Comparison of ENCODE assay signal across 8 cellular contexts in genomic region chr9:14321517-14322125, GRCh38. TPM values are rescaled to one million over a fixed set of nuclear protein-coding genes. Genes with fewer than 3 reads are reported as not detected.
DNase-seq lines count a peak whose midpoint lies in the region; ATAC-seq, FAIRE-seq and TF ChIP-seq lines count a peak whose summit lies in the region.

No MANE protein-coding gene starts in this region.

- CTCF ChIA-PET in activated naive CD4-positive, alpha-beta T cell treated with anti-CD3 and anti-CD28 coated beads, Interleukin-2, amount 10 ng/mL, durations not matched to agents 7 days and 5 days (lab: Charles Lee): interaction anchor here (0.7 kb wide), 1 partner anchor 30 kb away, joined by 3 read pairs; no protein-coding TSS in a partner anchor

- no peaks in the 10 kb centered on the region for H3K9me3 ChIP-seq in kidney (ENCODE audit: control insufficient read depth in 1 of 2, low read length in 2 of 2)
- no peaks in the 10 kb centered on the region for H3K9me3 ChIP-seq in thyroid gland

- TF ChIP-seq CTCF in kidney (IDR thresholded peaks at IDR 0.05; ENCODE audit: borderline replicate concordance, extremely low read depth, insufficient read depth): no peak
- TF ChIP-seq CTCF in thyroid gland (IDR thresholded peaks at IDR 0.05): no peak

- peak overlapping the region; percentile 46 to 52 for H3K9ac ChIP-seq in kidney (ENCODE audit: low read length in 2 of 2)

- H3K36me3 ChIP-seq in kidney (ENCODE audit: control insufficient read depth in 1 of 2, insufficient read depth in 2 of 2, low read length in 2 of 2) (no peaks in the 10 kb centered on the region), thyroid gland (no peaks in the 10 kb centered on the region)

- H3K9me3 Mint-ChIP-seq in activated naive CD4-positive, alpha-beta T cell treated with anti-CD3 and anti-CD28 coated beads, Interleukin-2, amount 10 ng/mL, durations not matched to agents 7 days and 5 days: no peaks in the 10 kb centered on the region
- H3K9me3 Mint-ChIP-seq in activated T-helper 2 cell treated with anti-CD3 and anti-CD28 coated beads, Interferon-gamma antibody, Interleukin-2, Interleukin-4, amounts not matched to agents 10 μg/mL and 5 μg/mL and 100 μg/mL, durations not matched to agents 14 hours and 24 hours and 36 hours: no peaks in the 10 kb centered on the region

- no peaks in the 10 kb centered on the region for H3K27me3 ChIP-seq in thyroid gland

- no peak for ATAC-seq in HG03565 (IDR thresholded peaks at IDR 0.05; ENCODE audit: unreplicated experiment)

- H3K4me3 Mint-ChIP-seq in activated naive CD4-positive, alpha-beta T cell treated with anti-CD3 and anti-CD28 coated beads, Interleukin-2, amount 10 ng/mL, durations not matched to agents 7 days and 5 days: peak overlapping the region; percentile 77
- peak overlapping the region; percentile 75 for H3K4me3 Mint-ChIP-seq in activated T-helper 2 cell treated with anti-CD3 and anti-CD28 coated beads, Interferon-gamma antibody, Interleukin-2, Interleukin-4, amounts not matched to agents 10 μg/mL and 5 μg/mL and 100 μg/mL, durations not matched to agents 14 hours and 24 hours and 36 hours (ENCODE audit: low read depth)

- H3K4me1 ChIP-seq in kidney (ENCODE audit: control insufficient read depth in 1 of 2, insufficient read depth in 1 of 2, low read depth in 1 of 2, low read length in 2 of 2): peaks cover 11 to 19% of the 10 kb centered on the region in 2 donors
- H3K4me1 ChIP-seq in thyroid gland: peaks cover 18 to 33% of the 10 kb centered on the region in 2 donors

- FAIRE-seq in kidney (lab: Jason Lieb, UNC): no peak

- H3K27me3 Mint-ChIP-seq in activated naive CD4-positive, alpha-beta T cell treated with anti-CD3 and anti-CD28 coated beads, Interleukin-2, amount 10 ng/mL, durations not matched to agents 7 days and 5 days: peaks cover 55% of the 10 kb centered on the region
- H3K27me3 Mint-ChIP-seq in activated T-helper 2 cell treated with anti-CD3 and anti-CD28 coated beads, Interferon-gamma antibody, Interleukin-2, Interleukin-4, amounts not matched to agents 10 μg/mL and 5 μg/mL and 100 μg/mL, durations not matched to agents 14 hours and 24 hours and 36 hours (ENCODE audit: low read depth): peaks cover 68% of the 10 kb centered on the region

- DNase-seq in activated naive CD4-positive, alpha-beta T cell treated with anti-CD3 and anti-CD28 coated beads, Interleukin-2, amount 10 ng/mL, durations not matched to agents 7 days and 5 days: no peak
- DNase-seq in activated naive CD4-positive, alpha-beta T cell (lab: John Stamatoyannopoulos, UW): no peak
- DNase-seq in activated T-helper 2 cell treated with anti-CD3 and anti-CD28 coated beads, Interferon-gamma antibody, Interleukin-2, Interleukin-4, amounts not matched to agents 10 μg/mL and 5 μg/mL and 100 μg/mL, durations not matched to agents 14 hours and 24 hours and 36 hours (ENCODE audit: low spot score): no peak
- DNase-seq in kidney (no peak), thyroid gland (no peak), HPDE6-E6E7 (ENCODE audit: extremely low spot score) (no peak), GM19238 (ENCODE audit: insufficient read length, low spot score) (no peak)

- no peak for TF ChIP-seq POLR2A in thyroid gland (IDR thresholded peaks at IDR 0.05)

- H3K4me3 ChIP-seq in kidney (ENCODE audit: low read length in 2 of 2) (peak overlapping the region; percentile 72 to 80), thyroid gland (replicated peaks in 1 of 3) (peak overlapping the region in 2 of 3 donors; percentile 67 to 72)

- peaks cover 18% of the 10 kb centered on the region for H3K4me1 Mint-ChIP-seq in activated naive CD4-positive, alpha-beta T cell treated with anti-CD3 and anti-CD28 coated beads, Interleukin-2, amount 10 ng/mL, durations not matched to agents 7 days and 5 days
- H3K4me1 Mint-ChIP-seq in activated T-helper 2 cell treated with anti-CD3 and anti-CD28 coated beads, Interferon-gamma antibody, Interleukin-2, Interleukin-4, amounts not matched to agents 10 μg/mL and 5 μg/mL and 100 μg/mL, durations not matched to agents 14 hours and 24 hours and 36 hours (ENCODE audit: low read depth): peaks cover 22% of the 10 kb centered on the region

- no peaks in the 10 kb centered on the region for H3K36me3 Mint-ChIP-seq in activated naive CD4-positive, alpha-beta T cell treated with anti-CD3 and anti-CD28 coated beads, Interleukin-2, amount 10 ng/mL, durations not matched to agents 7 days and 5 days
- H3K36me3 Mint-ChIP-seq in activated T-helper 2 cell treated with anti-CD3 and anti-CD28 coated beads, Interferon-gamma antibody, Interleukin-2, Interleukin-4, amounts not matched to agents 10 μg/mL and 5 μg/mL and 100 μg/mL, durations not matched to agents 14 hours and 24 hours and 36 hours (ENCODE audit: low read depth): peaks cover 3% of the 10 kb centered on the region

- peak overlapping the region; percentile 54 for H3K27ac Mint-ChIP-seq in activated naive CD4-positive, alpha-beta T cell treated with anti-CD3 and anti-CD28 coated beads, Interleukin-2, amount 10 ng/mL, durations not matched to agents 7 days and 5 days
- no peak overlapping the region for H3K27ac Mint-ChIP-seq in activated T-helper 2 cell treated with anti-CD3 and anti-CD28 coated beads, Interferon-gamma antibody, Interleukin-2, Interleukin-4, amounts not matched to agents 10 μg/mL and 5 μg/mL and 100 μg/mL, durations not matched to agents 14 hours and 24 hours and 36 hours

- H3K27ac ChIP-seq in kidney (ENCODE audit: low read depth in 2 of 2, low read length in 2 of 2) (peak overlapping the region; percentile 81 to 88), thyroid gland (peak overlapping the region; percentile 89 to 100 (median 94))

- intact Hi-C loops in activated T-helper 2 cell treated with anti-CD3 and anti-CD28 coated beads, Interferon-gamma antibody, Interleukin-2, Interleukin-4, amounts not matched to agents 10 μg/mL and 5 μg/mL and 100 μg/mL, durations not matched to agents 14 hours and 24 hours and 36 hours (cut with micrococcal nuclease): loop anchor here (1.0 to 10.0 kb wide), 2 partner anchors 7 to 1233 kb away; partner anchors contain the start of genes CCDC171 and NFIB
- intact Hi-C loops in kidney (cut with DNase I) (no loop called here), thyroid gland (cut with DNase I) (no loop called here)

- 12 to 23% methylated on average over 9 of the region's 9 CpGs for WGBS in thyroid gland, 2 donors

RNA-seq across cellular contexts. Expression of gene NFIB, which starts 7.7 kb away (rescaled TPM):
- 0.02 TPM in 1 of 2 replicates, not detected in the other for total RNA-seq in activated T-helper 2 cell treated with anti-CD3 and anti-CD28 coated beads, Interferon-gamma antibody, Interleukin-2, Interleukin-4, amounts not matched to agents 10 μg/mL and 5 μg/mL and 100 μg/mL, durations not matched to agents 14 hours and 24 hours and 36 hours
- total RNA-seq in kidney (112 TPM), thyroid gland (100 to 1,000 TPM in 3 of 4 donors, 10 to 100 TPM in 1; 57.9 to 144 (median 125) TPM)
- 15.6 TPM for polyA plus RNA-seq in kidney (ENCODE audit: insufficient read depth, low read depth, low replicate concordance)

Comparison
In these comparisons a context has a peak if more than half of its experiments do, and no peak if none do; other contexts are left out.
1. RNA of gene NFIB, which starts 7.7 kb away (total RNA-seq): 57.9 to 144 TPM in thyroid gland and 112 TPM in kidney (single experiment); 0.02 TPM in activated T-helper 2 cell treated with anti-CD3 and anti-CD28 coated beads, Interferon-gamma antibody, Interleukin-2, Interleukin-4, amounts not matched to agents 10 μg/mL and 5 μg/mL and 100 μg/mL, durations not matched to agents 14 hours and 24 hours and 36 hours; every median in the first group is over 10 times any median in the second.